8 cellular contexts compared by ENCODE assay signal in the genomic region with DNA sequence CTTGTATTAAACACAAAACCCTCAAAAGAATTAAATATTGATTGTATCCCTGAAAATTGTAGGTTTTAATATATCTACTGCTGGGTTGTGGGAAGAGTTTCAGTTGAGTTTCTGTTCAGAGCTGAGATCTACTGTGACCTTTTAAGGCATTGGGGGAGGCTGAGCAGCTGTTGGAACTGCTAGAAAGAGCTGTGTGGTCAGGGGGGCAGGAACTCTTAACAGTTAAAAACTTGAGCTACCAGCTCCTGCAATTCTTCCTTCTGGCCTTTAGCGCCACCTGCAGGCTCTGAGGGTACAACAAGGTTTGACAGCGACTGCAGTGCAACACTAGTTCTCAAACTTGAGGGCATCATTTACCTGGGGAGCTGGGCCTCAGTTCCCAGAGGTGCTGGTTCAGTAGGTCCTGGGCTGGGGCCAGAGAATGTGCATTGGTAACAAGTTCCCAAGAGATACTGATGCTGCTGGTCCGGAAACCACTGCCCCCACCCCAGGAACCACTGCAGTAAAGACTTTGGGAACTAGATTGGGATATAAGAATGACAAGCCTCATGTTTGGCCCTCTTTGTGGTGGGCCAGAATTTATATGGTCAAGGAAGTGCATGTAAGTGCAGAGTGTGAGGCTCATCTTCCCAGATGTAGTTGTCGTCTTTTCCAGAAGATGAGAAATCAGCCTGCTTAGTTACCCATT. TPM values are rescaled to one million over a fixed set of nuclear protein-coding genes. Genes with fewer than 3 reads are reported as not detected.
DNase-seq lines count a peak whose midpoint lies in the region; ATAC-seq and TF ChIP-seq lines count a peak whose summit lies in the region.

No MANE protein-coding gene starts in this region.

- H3K27me3 ChIP-seq in CD4-positive, alpha-beta T cell (ENCODE audit: control insufficient read depth, insufficient read depth, low read length), result no peaks in the 10 kb centered on the region
- H3K27me3 ChIP-seq in dorsolateral prefrontal cortex (no peaks in the 10 kb centered on the region), lower lobe of right lung (ENCODE audit: low read depth) (no peaks in the 10 kb centered on the region)

- no peaks in the 10 kb centered on the region for H3K27me3 Mint-ChIP-seq in CD4-positive, alpha-beta T cell

- POLR2A ChIA-PET in CD4-positive, alpha-beta T cell (lab: Charles Lee), result interaction anchor here (0.7 to 6.3 kb wide), 24 partner anchors 8 to 1220 kb away, joined by 3 to 113 read pairs (median 5); a partner anchor contains a TSS

- CTCF ChIA-PET in CD4-positive, alpha-beta T cell (lab: Charles Lee), result interaction anchor here (0.6 to 2.4 kb wide), 23 partner anchors 8 to 978 kb away, joined by 3 to 22 read pairs (median 4); a partner anchor contains a TSS

- H3K27ac Mint-ChIP-seq in CD4-positive, alpha-beta T cell, result peak overlapping the region; percentile 93

- H3K4me3 Mint-ChIP-seq in CD4-positive, alpha-beta T cell, result peak overlapping the region; percentile 90

- no peaks in the 10 kb centered on the region for H3K36me3 ChIP-seq in lower lobe of right lung

- H3K4me1 ChIP-seq in lower lobe of right lung, result peaks cover 55% of the 10 kb centered on the region

- H3K4me3 ChIP-seq in dorsolateral prefrontal cortex, result peak overlapping the region in 20 of 59 donors; percentile 1 to 92 (median 82)
- peak overlapping the region; percentile 86 for H3K4me3 ChIP-seq in lower lobe of right lung

- peak; percentile 46 for ATAC-seq in CD4-positive, alpha-beta T cell (ENCODE audit: poor library complexity)
- ATAC-seq in GM19397 (IDR thresholded peaks at IDR 0.05; ENCODE audit: unreplicated experiment) (peak; percentile 41), HG03558 (IDR thresholded peaks at IDR 0.05; ENCODE audit: extremely low read depth, unreplicated experiment) (peak; percentile 38), lower lobe of right lung (peak; percentile 57 to 72)

- no peaks in the 10 kb centered on the region for H3K9me3 Mint-ChIP-seq in CD4-positive, alpha-beta T cell

- peak; percentile 88 for TF ChIP-seq CTCF in CD4-positive, alpha-beta T cell (IDR thresholded peaks at IDR 0.05)
- peak; percentile 63 to 95 (median 89) for TF ChIP-seq CTCF in dorsolateral prefrontal cortex (IDR thresholded peaks at IDR 0.05 in 54 of 56, conservative IDR thresholded peaks at IDR 0.05 in 2 of 56; ENCODE audit: low read depth in 1 of 56, partially characterized antibody in 56 of 56)
- TF ChIP-seq CTCF in lower lobe of right lung (IDR thresholded peaks at IDR 0.05), result peak; percentile 90

- peaks cover 59% of the 10 kb centered on the region for H3K4me1 Mint-ChIP-seq in CD4-positive, alpha-beta T cell (ENCODE audit: low read depth)

- peak; percentile 85 to 94 (median 90) for DNase-seq in CD4-positive, alpha-beta T cell
- DNase-seq in NCI-H748 treated with DMSO at 0.1 percent for 48 hours (lab: John Stamatoyannopoulos, UW) (peak; percentile 66), dorsolateral prefrontal cortex (peak; percentile 80 to 93 (median 86)), lower lobe of right lung (peak; percentile 91)
- DNase-seq in activated CD4-positive, alpha-beta T cell treated with anti-CD3 and anti-CD28 coated beads, Interleukin-2, amount 50 U/mL, for 4 hours, result peak; percentile 91 to 93
- peak; percentile 68 for DNase-seq in stimulated activated CD8-positive, alpha-beta memory T cell treated with anti-CD3 and anti-CD28 coated beads, Interleukin-12 subunit alpha, Interleukin-12 subunit beta, amount 100 ng/mL, for 24 hours (ENCODE audit: extremely low read depth)

- H3K9me3 ChIP-seq in CD4-positive, alpha-beta T cell (ENCODE audit: control insufficient read depth, low read length), result no peaks in the 10 kb centered on the region
- no peaks in the 10 kb centered on the region for H3K9me3 ChIP-seq in lower lobe of right lung

- H3K36me3 Mint-ChIP-seq in CD4-positive, alpha-beta T cell (ENCODE audit: low read depth), result peaks cover 5% of the 10 kb centered on the region

- H3K27ac ChIP-seq in CD4-positive, alpha-beta T cell (ENCODE audit: low read depth, low read length), result peak overlapping the region; percentile 22
- H3K27ac ChIP-seq in dorsolateral prefrontal cortex, result peak overlapping the region in 1 of 59 donors; percentile 15
- no peak overlapping the region for H3K27ac ChIP-seq in lower lobe of right lung

- intact Hi-C loops in CD4-positive, alpha-beta T cell (cut with DNase I, micrococcal nuclease), result loop anchor here (1.0 to 10.0 kb wide), 18 partner anchors 111 to 1237 kb away; a partner anchor contains a TSS
- intact Hi-C loops in dorsolateral prefrontal cortex (cut with DNase I) (loop anchor here (1.0 to 5.0 kb wide), 3 partner anchors 830 to 936 kb away; a partner anchor contains a TSS), lower lobe of right lung (cut with DNase I) (no loop called here)

RNA-seq across cellular contexts. Expression of a gene that starts 2.5 kb away (rescaled TPM):
- total RNA-seq in CD4-positive, alpha-beta T cell, result 10 to 100 TPM; 68.4 to 74.6 TPM
- total RNA-seq in dorsolateral prefrontal cortex (10 to 100 TPM; 30.4 to 70.7 (median 48.7) TPM), lower lobe of right lung (50.7 TPM)
